13 cellular contexts compared by ENCODE assay signal in the genomic region with DNA sequence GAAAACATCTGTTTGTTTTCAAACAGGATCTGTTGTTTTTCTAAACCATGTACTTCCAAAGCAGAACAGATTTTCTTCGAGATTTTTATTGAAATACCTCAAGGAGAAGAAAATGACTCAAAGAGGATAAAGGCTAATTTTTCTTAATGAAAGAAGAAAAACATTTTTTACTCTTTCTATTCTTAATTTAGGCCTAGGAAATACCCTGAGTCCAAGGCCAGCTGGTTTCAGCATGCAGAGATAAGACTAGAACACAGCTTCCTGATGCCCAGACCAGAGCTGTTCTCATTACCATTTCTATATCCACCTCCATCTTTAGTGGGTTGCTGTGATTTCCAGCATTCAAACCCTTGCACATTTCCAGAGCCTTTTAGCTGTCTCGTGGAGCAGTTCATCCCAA. TPM values are rescaled to one million over a fixed set of nuclear protein-coding genes. Genes with fewer than 3 reads are reported as not detected.
A peak's percentile ranks its signal among the peaks of the same experiment; 100 is the strongest.
DNase-seq lines count a peak whose midpoint lies in the region; ATAC-seq and TF ChIP-seq lines count a peak whose summit lies in the region.
"Had no signal": no experiment of that assay in that cellular context is flagged by ENCODE, and none has a peak within 500 bp of the region (broad histone marks: within the 10 kb centered on the region; RNA-seq: fewer than 3 reads in every experiment).

No MANE protein-coding gene starts in this region.

- H3K27me3 ChIP-seq in ascending aorta: no peaks in the 10 kb centered on the region
- no peaks in the 10 kb centered on the region for H3K27me3 ChIP-seq in muscle layer of colon (ENCODE audit: control insufficient read depth in 1 of 2, insufficient read depth in 2 of 2, low read length in 2 of 2)

- DNase-seq in ascending aorta (ENCODE audit: low spot score in 2 of 2) (no peak), epidermal melanocyte (ENCODE audit: insufficient read length, low spot score) (no peak), DMS79 (lab: John Stamatoyannopoulos, UW) (no peak)
- no peak for DNase-seq in activated T-cell treated with anti-CD3 and anti-CD28 coated beads, Interleukin-2, amount 50 U/mL, for 72 hours
- DNase-seq: activated CD8-positive, alpha-beta memory T cell treated with anti-CD3 and anti-CD28 coated beads for 24 hours; CD4-positive, CD25-positive, alpha-beta regulatory T cell; head of caudate nucleus; natural killer cell; NCI-H1417 treated with DMSO at 0.1 percent for 48 hours had no signal

- ATAC-seq in GM18511 (IDR thresholded peaks at IDR 0.05; ENCODE audit: unreplicated experiment) (peak; percentile 21), HG02852 (IDR thresholded peaks at IDR 0.05; ENCODE audit: unreplicated experiment) (peak; percentile 47), GM21515 (IDR thresholded peaks at IDR 0.05; ENCODE audit: unreplicated experiment) (no peak)
- ATAC-seq in activated T-cell treated with anti-CD3 and anti-CD28 coated beads, Interleukin-2, amount 50 U/mL, for 72 hours (replicated peaks in 1 of 2): no peak
- ATAC-seq: natural killer cell had no signal

- H3K4me1 ChIP-seq in ascending aorta: peaks cover 26 to 62% of the 10 kb centered on the region in 2 donors
- H3K4me1 ChIP-seq in muscle layer of colon (ENCODE audit: insufficient read depth, low read length): peaks cover 78% of the 10 kb centered on the region

- H3K9me3 Mint-ChIP-seq in activated T-cell treated with anti-CD3 and anti-CD28 coated beads, Interleukin-2, amount 50 U/mL, for 72 hours: no peaks in the 10 kb centered on the region
- H3K9me3 Mint-ChIP-seq: natural killer cell had no signal

- H3K9me3 ChIP-seq in ascending aorta: no peaks in the 10 kb centered on the region
- no peaks in the 10 kb centered on the region for H3K9me3 ChIP-seq in muscle layer of colon (ENCODE audit: low read length)

- H3K4me3 ChIP-seq in ascending aorta (no peak overlapping the region), muscle layer of colon (ENCODE audit: low read depth in 1 of 2, low read length in 2 of 2) (no peak overlapping the region)

- H3K27ac Mint-ChIP-seq in activated T-cell treated with anti-CD3 and anti-CD28 coated beads, Interleukin-2, amount 50 U/mL, for 72 hours: no peak overlapping the region
- H3K27ac Mint-ChIP-seq: CD4-positive, CD25-positive, alpha-beta regulatory T cell had no signal

- no peaks in the 10 kb centered on the region for H3K36me3 ChIP-seq in ascending aorta
- H3K36me3 ChIP-seq in muscle layer of colon (ENCODE audit: insufficient read depth, low read length): no peaks in the 10 kb centered on the region

- peaks cover 26% of the 10 kb centered on the region for H3K4me1 Mint-ChIP-seq in activated T-cell treated with anti-CD3 and anti-CD28 coated beads, Interleukin-2, amount 50 U/mL, for 72 hours (ENCODE audit: low read depth)

- intact Hi-C loops in ascending aorta (cut with DNase I): loop anchor here (10.0 kb wide), 1 partner anchor 540 kb away; no protein-coding TSS in a partner anchor

- TF ChIP-seq CTCF in ascending aorta (IDR thresholded peaks at IDR 0.05): no peak

- no peaks in the 10 kb centered on the region for H3K36me3 Mint-ChIP-seq in activated T-cell treated with anti-CD3 and anti-CD28 coated beads, Interleukin-2, amount 50 U/mL, for 72 hours (ENCODE audit: insufficient read depth in 2 of 2)
- H3K36me3 Mint-ChIP-seq: CD4-positive, CD25-positive, alpha-beta regulatory T cell; natural killer cell had no signal

- H3K27me3 Mint-ChIP-seq in activated T-cell treated with anti-CD3 and anti-CD28 coated beads, Interleukin-2, amount 50 U/mL, for 72 hours (ENCODE audit: low read depth): peaks cover 8% of the 10 kb centered on the region

- no peak overlapping the region for H3K9ac ChIP-seq in muscle layer of colon (ENCODE audit: low read length)

- no peak overlapping the region for H3K4me3 Mint-ChIP-seq in activated T-cell treated with anti-CD3 and anti-CD28 coated beads, Interleukin-2, amount 50 U/mL, for 72 hours
- H3K4me3 Mint-ChIP-seq: CD4-positive, CD25-positive, alpha-beta regulatory T cell; natural killer cell had no signal

- peak overlapping the region; percentile 79 to 83 for H3K27ac ChIP-seq in ascending aorta
- peak overlapping the region; percentile 9 for H3K27ac ChIP-seq in muscle layer of colon (ENCODE audit: low read depth, low read length)

RNA-seq across cellular contexts. Expression of gene GAB1, which starts 18.3 kb away (rescaled TPM):
- 31.0 TPM for total RNA-seq in ascending aorta
- total RNA-seq in activated T-cell treated with anti-CD3 and anti-CD28 coated beads, Interleukin-2, amount 50 U/mL, for 72 hours: 1 to 10 TPM; 1.5 to 1.6 TPM

Comparison
In these comparisons a context has a peak if more than half of its experiments do, and no peak if none do; other contexts are left out.
1. ATAC-seq: peak in GM18511 (single experiment) and HG02852 (single experiment); none in GM21515 (single experiment) and activated T-cell treated with anti-CD3 and anti-CD28 coated beads, Interleukin-2, amount 50 U/mL, for 72 hours (0 of 2).
2. RNA of gene GAB1, which starts 18.3 kb away (total RNA-seq): 31.0 TPM in ascending aorta (single experiment); 1.5 to 1.6 TPM in activated T-cell treated with anti-CD3 and anti-CD28 coated beads, Interleukin-2, amount 50 U/mL, for 72 hours; every median in the first group is over 10 times any median in the second.